ENCODE assay signal across 7 cellular contexts in genomic region chr1:64864018-64864945, GRCh38.
A peak's percentile ranks its signal among the peaks of the same experiment; 100 is the strongest.
DNase-seq lines count a peak whose midpoint lies in the region; ATAC-seq, FAIRE-seq and TF ChIP-seq lines count a peak whose summit lies in the region.

No MANE protein-coding gene starts in this region.

- H3K27ac Mint-ChIP-seq in stimulated activated naive B cell treated with anti-CD40 and anti-IgM and Interleukin-4, amounts not matched to agents 10 μg/mL and 1 μg/mL and 100 μg/mL, for 72 hours: peak overlapping the region; percentile 31

- peaks cover 43 to 53% of the 10 kb centered on the region in 2 donors for H3K36me3 Mint-ChIP-seq in stimulated activated naive B cell treated with anti-CD40 and anti-IgM and Interleukin-4, amounts not matched to agents 10 μg/mL and 1 μg/mL and 100 μg/mL, for 72 hours

- H3K9me3 ChIP-seq in OCI-LY1 (ENCODE audit: low read length) (no peaks in the 10 kb centered on the region), HepG2 (ENCODE audit: low read length) (no peaks in the 10 kb centered on the region)

- H3K79me2 ChIP-seq in OCI-LY1 (ENCODE audit: insufficient read depth, low read length): no peaks in the 10 kb centered on the region
- no peaks in the 10 kb centered on the region for H3K79me2 ChIP-seq in HepG2 (ENCODE audit: insufficient read depth, low read length)

- H3K27ac ChIP-seq in OCI-LY1 (ENCODE audit: low read depth, low read length, poor library complexity, severe bottlenecking): peak overlapping the region; percentile 79
- no peak overlapping the region for H3K27ac ChIP-seq in HepG2 (ENCODE audit: extremely low read length, insufficient read depth, low read length)

- BruUV-seq in HepG2 (replicated peaks; lab: Mats Ljungman, UMichigan): TSS peak; percentile 24

- intact Hi-C loops in HepG2 (cut with micrococcal nuclease; ENCODE audit: unreplicated experiment): loop anchor here (5.0 kb wide), 2 partner anchors 103 to 178 kb away; partner anchors contain the start of gene JAK1

- TF ChIP-seq CTCF in OCI-LY1 (IDR thresholded peaks at IDR 0.05; ENCODE audit: low read length): no peak
- TF ChIP-seq CTCF in HepG2 (CRISPR knock-in tag; IDR thresholded peaks at IDR 0.05): no peak

- H3F3A ChIP-seq in OCI-LY1 (ENCODE audit: insufficient read depth, low read length): no peaks in the 10 kb centered on the region

- ATAC-seq in GM18907 (IDR thresholded peaks at IDR 0.05; ENCODE audit: unreplicated experiment) (peak; percentile 100), HG02970 (IDR thresholded peaks at IDR 0.05; ENCODE audit: low FRiP score, unreplicated experiment) (peak; percentile 100), HepG2 (no peak; the same call in 2 of the 3 replicates)
- peak; percentile 97 to 98 for ATAC-seq in stimulated activated naive B cell treated with anti-CD40 and anti-IgM and Interleukin-4, amounts not matched to agents 10 μg/mL and 1 μg/mL and 100 μg/mL, for 72 hours (replicated peaks)

- H3K9me3 Mint-ChIP-seq in stimulated activated naive B cell treated with anti-CD40 and anti-IgM and Interleukin-4, amounts not matched to agents 10 μg/mL and 1 μg/mL and 100 μg/mL, for 72 hours: peaks cover 0 to 1% of the 10 kb centered on the region in 2 donors

- H3K4me3 Mint-ChIP-seq in stimulated activated naive B cell treated with anti-CD40 and anti-IgM and Interleukin-4, amounts not matched to agents 10 μg/mL and 1 μg/mL and 100 μg/mL, for 72 hours: peak overlapping the region; percentile 54 to 68

- CTCF ChIA-PET in HepG2 (lab: Yijun Ruan, JAX; ENCODE audit: low intra/inter-chr PET ratio, low total read pairs): no interaction called here

- DNase-seq in activated gamma-delta T cell (lab: John Stamatoyannopoulos, UW) (peak; percentile 51), HepG2 (ENCODE audit: low spot score) (no peak), HTR-8/SVneo (ENCODE audit: insufficient read length, low spot score) (no peak)
- DNase-seq in stimulated activated naive B cell treated with anti-CD40 and anti-IgM and Interleukin-4, amounts not matched to agents 10 μg/mL and 1 μg/mL and 100 μg/mL, for 72 hours: peak; percentile 81

- H3K9me2 ChIP-seq in OCI-LY1 (ENCODE audit: low read depth, low read length): no peaks in the 10 kb centered on the region

- H3K27me3 Mint-ChIP-seq in stimulated activated naive B cell treated with anti-CD40 and anti-IgM and Interleukin-4, amounts not matched to agents 10 μg/mL and 1 μg/mL and 100 μg/mL, for 72 hours: no peaks in the 10 kb centered on the region

- no peak for TF ChIP-seq POLR2A in HepG2 (IDR thresholded peaks at IDR 0.05; ENCODE audit: insufficient read depth in 1 of 2, low read depth in 2 of 2, low read length in 2 of 2)

- in situ Hi-C loops in HepG2 (cut with HindIII; ENCODE audit: extremely low pct_ligation_motif_present, low pct_unique_long_range_greater_than_20kb): no loop called here

- TF ChIP-seq RAD21 in HepG2 (CRISPR knock-in tag; IDR thresholded peaks at IDR 0.05): no peak

- H3K27me3 ChIP-seq in OCI-LY1 (ENCODE audit: insufficient read depth, low read length): no peaks in the 10 kb centered on the region
- no peaks in the 10 kb centered on the region for H3K27me3 ChIP-seq in HepG2 (ENCODE audit: control insufficient read depth in 1 of 2, insufficient read depth in 2 of 2, low read length in 2 of 2)

- POLR2A ChIA-PET in HepG2 (lab: Yijun Ruan, JAX): no interaction called here

- H3K4me1 ChIP-seq in OCI-LY1 (ENCODE audit: insufficient read depth, low read length, severe bottlenecking) (peaks cover 32% of the 10 kb centered on the region), HepG2 (ENCODE audit: insufficient read depth, low read length) (0 out of 2 replicates have a peak, but pooled peaks cover 4% of the 10 kb centered on the region)

- H2AFZ ChIP-seq in OCI-LY1 (ENCODE audit: low read length) (no peak overlapping the region), HepG2 (ENCODE audit: low read length) (no peak overlapping the region)

- peaks cover 43 to 53% of the 10 kb centered on the region in 2 donors for H3K4me1 Mint-ChIP-seq in stimulated activated naive B cell treated with anti-CD40 and anti-IgM and Interleukin-4, amounts not matched to agents 10 μg/mL and 1 μg/mL and 100 μg/mL, for 72 hours

- H3K36me3 ChIP-seq in OCI-LY1 (ENCODE audit: insufficient read depth, low read length): peaks cover 27% of the 10 kb centered on the region
- H3K36me3 ChIP-seq in HepG2 (replicated peaks in 1 of 2; ENCODE audit: control insufficient read depth in 1 of 2, insufficient read depth in 2 of 2, low read length in 2 of 2): peaks cover 11 to 60% of the 10 kb centered on the region in 2 experiments

- H3K4me3 ChIP-seq in OCI-LY1 (ENCODE audit: low read depth, low read length, poor library complexity, severe bottlenecking) (no peak overlapping the region), HepG2 (replicated peaks in 1 of 3; ENCODE audit: insufficient read depth in 1 of 3, low read depth in 2 of 3, low read length in 3 of 3) (no peak overlapping the region)

- WGBS in HepG2 (ENCODE audit: low lambda C conversion rate): 94% methylated on average over 14 of the region's 14 CpGs

- H4K20me1 ChIP-seq in OCI-LY1 (ENCODE audit: insufficient read depth, low read length) (no peaks in the 10 kb centered on the region), HepG2 (ENCODE audit: insufficient read depth, low read length) (no peaks in the 10 kb centered on the region)

- peak overlapping the region; percentile 44 for H3K4me2 ChIP-seq in OCI-LY1 (ENCODE audit: low read length)
- no peak overlapping the region for H3K4me2 ChIP-seq in HepG2 (ENCODE audit: low read depth, low read length)

- H3K9ac ChIP-seq in OCI-LY1 (ENCODE audit: low read length) (peak overlapping the region; percentile 21; the same call in 1 of the 2 replicates), HepG2 (ENCODE audit: insufficient read depth, low read depth, low read length) (no peak overlapping the region)

- no peak for FAIRE-seq in HepG2 (lab: Jason Lieb, UNC)
- FAIRE-seq in HTR-8/SVneo (lab: Jason Lieb, UNC): no peak

- TF ChIP-seq EP300 in HepG2 (IDR thresholded peaks at IDR 0.05; ENCODE audit: low read depth in 2 of 2, low read length in 2 of 2) (no peak), HepG2 (CRISPR knock-in tag; IDR thresholded peaks at IDR 0.05; ENCODE audit: borderline replicate concordance) (no peak)

TF ChIP-seq in HepG2, 621 proteins besides CTCF, POLR2A, EP300 and RAD21:
- TF ChIP-seq ZBTB38 (CRISPR knock-in tag; IDR thresholded peaks at IDR 0.05): 0 out of 2 replicates have a peak, but pooled peaks have one; percentile 38
- no peak for TF ChIP-seq PPARG (CRISPR knock-in tag; conservative IDR thresholded peaks at IDR 0.05)
- TF ChIP-seq FOXO1 (CRISPR knock-in tag; IDR thresholded peaks at IDR 0.05): no peak

Comparison
In these comparisons a context has a peak if more than half of its experiments do, and no peak if none do; other contexts are left out.
1. DNase-seq: peak in activated gamma-delta T cell (single experiment) and stimulated activated naive B cell treated with anti-CD40 and anti-IgM and Interleukin-4, amounts not matched to agents 10 μg/mL and 1 μg/mL and 100 μg/mL, for 72 hours (single experiment); none in HepG2 (single experiment) and HTR-8/SVneo (single experiment).